Comparison of ENCODE assay signal across 8 cellular contexts in genomic region chr16:31215287-31216115, GRCh38. TPM values are rescaled to one million over a fixed set of nuclear protein-coding genes. Genes with fewer than 3 reads are reported as not detected.
A peak's percentile ranks its signal among the peaks of the same experiment; 100 is the strongest.
DNase-seq lines count a peak whose midpoint lies in the region; ATAC-seq, FAIRE-seq and TF ChIP-seq lines count a peak whose summit lies in the region.

No MANE protein-coding gene starts in this region.

- in situ Hi-C loops in GM12878 (cut with MboI), result no loop called here

- no peaks in the 10 kb centered on the region for H4K20me1 ChIP-seq in GM12878 (ENCODE audit: control insufficient read depth, insufficient read depth)

- no peaks in the 10 kb centered on the region for H3K79me2 ChIP-seq in GM12878 (ENCODE audit: control insufficient read depth, insufficient read depth, low read length)

- no peaks in the 10 kb centered on the region for H3K9me3 ChIP-seq in ES-I3 (ENCODE audit: control insufficient read depth, insufficient read depth, low read length)
- no peaks in the 10 kb centered on the region for H3K9me3 ChIP-seq in GM12878 (replicated peaks; ENCODE audit: control insufficient read depth, insufficient read depth, low read length)
- H3K9me3 ChIP-seq in iPS-18c (ENCODE audit: control insufficient read depth, insufficient read depth, low read length), result no peaks in the 10 kb centered on the region
- no peaks in the 10 kb centered on the region for H3K9me3 ChIP-seq in skeletal muscle tissue (ENCODE audit: control insufficient read depth in 3 of 3, low read length in 3 of 3)

- H3K27ac ChIP-seq in GM12878 (ENCODE audit: control insufficient read depth, insufficient read depth) (no peak overlapping the region), skeletal muscle tissue (ENCODE audit: low read depth, low read length) (peak overlapping the region; percentile 99)

- ATAC-seq in GM12878, result peak; percentile 58
- ATAC-seq in HG03175 (IDR thresholded peaks at IDR 0.05; ENCODE audit: unreplicated experiment), result no peak

- TF ChIP-seq EP300 in GM12878 (IDR thresholded peaks at IDR 0.05; ENCODE audit: borderline replicate concordance in 1 of 2, control insufficient read depth in 1 of 2, low read depth in 2 of 2, low read length in 2 of 2), result no peak

- peaks cover 5% of the 10 kb centered on the region; the same call in 1 of the 2 replicates for H3K4me1 ChIP-seq in ES-I3 (ENCODE audit: insufficient read depth, low read length)
- peaks cover 14% of the 10 kb centered on the region for H3K4me1 ChIP-seq in GM12878 (ENCODE audit: control insufficient read depth, insufficient read depth, low read length)
- peaks cover 34 to 58% (median 43%) of the 10 kb centered on the region in 3 donors for H3K4me1 ChIP-seq in skeletal muscle tissue (ENCODE audit: control insufficient read depth in 3 of 3, insufficient read depth in 3 of 3, low read length in 3 of 3)

- H2AFZ ChIP-seq in GM12878 (ENCODE audit: control insufficient read depth, low read depth, low read length), result no peak overlapping the region

- peak overlapping the region; percentile 64 for H3K4me2 ChIP-seq in GM12878 (ENCODE audit: control insufficient read depth, insufficient read depth)

- no peak for TF ChIP-seq POLR2A in GM12878 (IDR thresholded peaks at IDR 0.05; ENCODE audit: low read depth, low read length)

- H3K4me3 ChIP-seq in GM12878, result peak overlapping the region; percentile 24; the same call in 1 of the 2 replicates
- H3K4me3 ChIP-seq in iPS-18c (ENCODE audit: insufficient read depth, low read depth, low read length), result peak overlapping the region; percentile 78
- H3K4me3 ChIP-seq in skeletal muscle tissue (ENCODE audit: low read length in 3 of 3), result peak overlapping the region; percentile 93

- H3K36me3 ChIP-seq in ES-I3 (ENCODE audit: insufficient read depth, low read length), result no peaks in the 10 kb centered on the region
- H3K36me3 ChIP-seq in GM12878 (ENCODE audit: control insufficient read depth in 2 of 2, insufficient read depth in 2 of 2, low read length in 1 of 2), result no peaks in the 10 kb centered on the region
- H3K36me3 ChIP-seq in skeletal muscle tissue (ENCODE audit: control insufficient read depth in 3 of 3, insufficient read depth in 3 of 3, low read length in 3 of 3), result peaks cover 2 to 17% (median 16%) of the 10 kb centered on the region in 3 donors

- TF ChIP-seq RAD21 in GM12878 (IDR thresholded peaks at IDR 0.05; ENCODE audit: insufficient read depth, low read depth, low read length), result no peak

- BruUV-seq in GM12878 (replicated peaks; lab: Mats Ljungman, UMichigan), result no TSS peak

- H3K9ac ChIP-seq in ES-I3 (ENCODE audit: low read depth, low read length) (peak overlapping the region; percentile 49; the same call in 1 of the 2 replicates), GM12878 (ENCODE audit: control insufficient read depth, insufficient read depth, low read length) (no peak overlapping the region), skeletal muscle tissue (ENCODE audit: low read depth in 1 of 3, low read length in 3 of 3) (peak overlapping the region; percentile 98 to 100 (median 99))

- CTCF ChIA-PET in GM12878 (lab: Yijun Ruan, JAX), result interaction anchor here (0.7 kb wide), 1 partner anchor 26 kb away, joined by 3 read pairs; no protein-coding TSS in a partner anchor

- no peak for FAIRE-seq in GM12878 (lab: Jason Lieb, UNC)

- H3K27me3 ChIP-seq in GM12878 (replicated peaks in 1 of 2; ENCODE audit: control insufficient read depth in 2 of 2, insufficient read depth in 2 of 2, low read length in 1 of 2), result peaks cover 14 to 18% of the 10 kb centered on the region in 2 experiments
- peaks cover 10 to 14% (median 12%) of the 10 kb centered on the region in 3 donors for H3K27me3 ChIP-seq in skeletal muscle tissue (ENCODE audit: control insufficient read depth in 3 of 3, insufficient read depth in 3 of 3, low read length in 3 of 3)

- no peak for TF ChIP-seq CTCF in GM12878 (IDR thresholded peaks at IDR 0.05 in 2 of 3, conservative IDR thresholded peaks at IDR 0.05 in 1 of 3; ENCODE audit: control insufficient read depth in 2 of 3, extremely low read depth in 1 of 3, insufficient read depth in 1 of 3, low read depth in 3 of 3, low read length in 3 of 3)

- RAD21 ChIA-PET in GM12878 (lab: Charles Lee; ENCODE audit: unreplicated experiment), result interaction anchor here (0.6 to 1.0 kb wide), 2 partner anchors 170 to 183 kb away, joined by 3 to 5 read pairs; no protein-coding TSS in a partner anchor

- POLR2A ChIA-PET in GM12878 (lab: Charles Lee), result interaction anchor here (0.6 kb wide), 1 partner anchor 119 kb away, joined by 3 read pairs; no protein-coding TSS in a partner anchor

- WGBS in GM12878 (ENCODE audit: insufficient coverage, insufficient replicate concordance, low lambda C conversion rate, missing lambda C conversion rate), result 8% methylated on average over 50 of the region's 61 CpGs

- intact Hi-C loops in GM12878 (cut with micrococcal nuclease; ENCODE audit: unreplicated experiment), result no loop called here

- DNase-seq in NCI-H1436 treated with DMSO at 0.1 percent for 48 hours (lab: John Stamatoyannopoulos, UW) (peak; percentile 13), GM12878 (ENCODE audit: low read depth, low spot score) (no peak), NCI-H1092 treated with DMSO at 0.1 percent for 48 hours (lab: John Stamatoyannopoulos, UW) (no peak), T1000 (lab: John Stamatoyannopoulos, UW) (no peak)

- SMC1A ChIA-PET in GM12878 (lab: Charles Lee; ENCODE audit: uncharacterized antibody, unreplicated experiment), result no interaction called here

RNA-seq across cellular contexts. Expression of gene PYDC1, which starts 1.4 kb away (rescaled TPM):
- not detected in 2 replicates for total RNA-seq in GM12878 (2013; cell fraction: nucleolus; rRNA removed)
- total RNA-seq in GM12878 (2014; rRNA removed) (not detected in 2 replicates), GM12878 (2014; rRNA removed; fragmentation: Illumina TruSeq; extraction: Trizol) (not detected in 2 replicates), GM12878 (2021) (not detected in 2 replicates), skeletal muscle tissue (not detected)
- not detected for polyA plus RNA-seq in GM12878 (2011; ENCODE audit: low read depth)
- polyA plus RNA-seq in GM12878 (2011; rRNA removed) (not detected in 2 replicates), GM12878 (2014; fragmentation: Illumina TruSeq; extraction: Trizol) (not detected in 2 replicates), GM12878 (2014; fragmentation: Nextera tagmentation; extraction: Ambion mirVana) (not detected), GM12878 (2014; rRNA removed) (not detected in 2 replicates), GM12878 (2016; fragmentation: Nextera tagmentation; extraction: Ambion mirVana) (not detected)
- polyA plus RNA-seq in GM12878 (2011; cell fraction: cytosol; rRNA removed), result not detected in 2 replicates
- polyA plus RNA-seq in GM12878 (2011; cell fraction: nucleus; rRNA removed), result not detected in 2 replicates
- polyA plus RNA-seq in GM12878 (2012), result not detected in 2 replicates
- not detected in 2 replicates for polyA minus RNA-seq in GM12878 (2011; rRNA and poly(A)+ RNA removed)
- polyA minus RNA-seq in GM12878 (2011; cell fraction: cytosol; rRNA and poly(A)+ RNA removed), result not detected in 2 replicates
- not detected in 2 replicates for polyA minus RNA-seq in GM12878 (2011; cell fraction: nucleus; rRNA and poly(A)+ RNA removed)

RNA-seq across cellular contexts. Expression of gene TRIM72, which starts 1.6 kb away (rescaled TPM):
- total RNA-seq in GM12878 (2013; cell fraction: nucleolus; rRNA removed), result 0.08 TPM in 1 of 2 replicates, not detected in the other
- total RNA-seq in GM12878 (2014; rRNA removed) (0.33 and 0.56 TPM in 2 replicates), GM12878 (2014; rRNA removed; fragmentation: Illumina TruSeq; extraction: Trizol) (0.13 and 0.14 TPM in 2 replicates), GM12878 (2021) (1.0 and 1.2 TPM in 2 replicates), skeletal muscle tissue (45.4 TPM)
- not detected for polyA plus RNA-seq in GM12878 (2011; ENCODE audit: low read depth)
- polyA plus RNA-seq in GM12878 (2011; rRNA removed) (not detected in 2 replicates), GM12878 (2014; fragmentation: Illumina TruSeq; extraction: Trizol) (0.10 TPM in 1 of 2 replicates, not detected in the other), GM12878 (2014; fragmentation: Nextera tagmentation; extraction: Ambion mirVana) (under 1 TPM; 0.03 to 0.26 TPM), GM12878 (2014; rRNA removed) (0.29 and 0.36 TPM in 2 replicates), GM12878 (2016; fragmentation: Nextera tagmentation; extraction: Ambion mirVana) (under 1 TPM; 0.19 to 0.23 TPM)
- 0.01 and 0.02 TPM in 2 replicates for polyA plus RNA-seq in GM12878 (2011; cell fraction: cytosol; rRNA removed)
- 0.01 TPM in 1 of 2 replicates, not detected in the other for polyA plus RNA-seq in GM12878 (2011; cell fraction: nucleus; rRNA removed)
- polyA plus RNA-seq in GM12878 (2012), result 0.08 and 0.15 TPM in 2 replicates
- polyA minus RNA-seq in GM12878 (2011; rRNA and poly(A)+ RNA removed), result not detected in 2 replicates
- not detected in 2 replicates for polyA minus RNA-seq in GM12878 (2011; cell fraction: cytosol; rRNA and poly(A)+ RNA removed)
- polyA minus RNA-seq in GM12878 (2011; cell fraction: nucleus; rRNA and poly(A)+ RNA removed), result not detected in 2 replicates

RNA-seq across cellular contexts. Expression of gene PYCARD, which starts 12.9 kb away (rescaled TPM):
- total RNA-seq in GM12878 (2013; cell fraction: nucleolus; rRNA removed), result 3.2 and 5.1 TPM in 2 replicates
- total RNA-seq in GM12878 (2014; rRNA removed) (65.7 and 81.4 TPM in 2 replicates), GM12878 (2014; rRNA removed; fragmentation: Illumina TruSeq; extraction: Trizol) (32.0 and 32.2 TPM in 2 replicates), GM12878 (2021) (59.5 and 65.7 TPM in 2 replicates), skeletal muscle tissue (27.1 TPM)
- polyA plus RNA-seq in GM12878 (2011; ENCODE audit: low read depth), result 10.6 TPM
- polyA plus RNA-seq in GM12878 (2011; rRNA removed) (11.9 and 26.9 TPM in 2 replicates), GM12878 (2014; fragmentation: Illumina TruSeq; extraction: Trizol) (2.0 and 18.3 TPM in 2 replicates), GM12878 (2014; fragmentation: Nextera tagmentation; extraction: Ambion mirVana) (10 to 100 TPM in 1 of 2 experiments, 1 to 10 TPM in 1; 5.1 to 14.9 TPM), GM12878 (2014; rRNA removed) (94.1 and 106 TPM in 2 replicates), GM12878 (2016; fragmentation: Nextera tagmentation; extraction: Ambion mirVana) (10 to 100 TPM; 61.5 to 70.9 TPM)
- 41.7 and 76.2 TPM in 2 replicates for polyA plus RNA-seq in GM12878 (2011; cell fraction: cytosol; rRNA removed)
- polyA plus RNA-seq in GM12878 (2011; cell fraction: nucleus; rRNA removed), result 43.4 and 46.9 TPM in 2 replicates
- polyA plus RNA-seq in GM12878 (2012), result 34.9 and 40.3 TPM in 2 replicates
- polyA minus RNA-seq in GM12878 (2011; rRNA and poly(A)+ RNA removed), result 8.2 and 21.7 TPM in 2 replicates
- 13.0 and 15.6 TPM in 2 replicates for polyA minus RNA-seq in GM12878 (2011; cell fraction: cytosol; rRNA and poly(A)+ RNA removed)
- 5.7 and 7.5 TPM in 2 replicates for polyA minus RNA-seq in GM12878 (2011; cell fraction: nucleus; rRNA and poly(A)+ RNA removed)

RNA-seq across cellular contexts. Expression of gene FUS, which starts 35.6 kb away (rescaled TPM):
- total RNA-seq in GM12878 (2013; cell fraction: nucleolus; rRNA removed), result 304 and 315 TPM in 2 replicates
- total RNA-seq in GM12878 (2014; rRNA removed) (40.1 and 47.3 TPM in 2 replicates), GM12878 (2014; rRNA removed; fragmentation: Illumina TruSeq; extraction: Trizol) (69.6 and 69.8 TPM in 2 replicates), GM12878 (2021) (509 and 521 TPM in 2 replicates), skeletal muscle tissue (40.2 TPM)
- 475 TPM for polyA plus RNA-seq in GM12878 (2011; ENCODE audit: low read depth)
- polyA plus RNA-seq in GM12878 (2011; rRNA removed) (243 and 327 TPM in 2 replicates), GM12878 (2014; fragmentation: Illumina TruSeq; extraction: Trizol) (366 and 389 TPM in 2 replicates), GM12878 (2014; fragmentation: Nextera tagmentation; extraction: Ambion mirVana) (100 to 1,000 TPM in 1 of 2 experiments, 10 to 100 TPM in 1; 46.8 to 131 TPM), GM12878 (2014; rRNA removed) (480 and 547 TPM in 2 replicates), GM12878 (2016; fragmentation: Nextera tagmentation; extraction: Ambion mirVana) (100 to 1,000 TPM; 366 to 437 TPM)
- 186 and 237 TPM in 2 replicates for polyA plus RNA-seq in GM12878 (2011; cell fraction: cytosol; rRNA removed)
- 505 and 935 TPM in 2 replicates for polyA plus RNA-seq in GM12878 (2011; cell fraction: nucleus; rRNA removed)
- 371 and 917 TPM in 2 replicates for polyA plus RNA-seq in GM12878 (2012)
- polyA minus RNA-seq in GM12878 (2011; rRNA and poly(A)+ RNA removed), result 116 and 126 TPM in 2 replicates
- polyA minus RNA-seq in GM12878 (2011; cell fraction: cytosol; rRNA and poly(A)+ RNA removed), result 108 and 169 TPM in 2 replicates
- polyA minus RNA-seq in GM12878 (2011; cell fraction: nucleus; rRNA and poly(A)+ RNA removed), result 148 and 252 TPM in 2 replicates

RNA-seq across cellular contexts. Expression of gene ITGAM, which starts 44.3 kb away (rescaled TPM):
- 6.8 and 13.2 TPM in 2 replicates for total RNA-seq in GM12878 (2013; cell fraction: nucleolus; rRNA removed)
- total RNA-seq in GM12878 (2014; rRNA removed) (17.8 and 19.9 TPM in 2 replicates), GM12878 (2014; rRNA removed; fragmentation: Illumina TruSeq; extraction: Trizol) (9.1 and 9.8 TPM in 2 replicates), GM12878 (2021) (18.3 and 19.0 TPM in 2 replicates), skeletal muscle tissue (8.4 TPM)
- 1.3 TPM for polyA plus RNA-seq in GM12878 (2011; ENCODE audit: low read depth)
- polyA plus RNA-seq in GM12878 (2011; rRNA removed) (3.1 and 7.5 TPM in 2 replicates), GM12878 (2014; fragmentation: Illumina TruSeq; extraction: Trizol) (7.3 and 14.2 TPM in 2 replicates), GM12878 (2014; fragmentation: Nextera tagmentation; extraction: Ambion mirVana) (1 to 10 TPM in 1 of 2 experiments, under 1 TPM in 1; 0.97 to 1.6 TPM), GM12878 (2014; rRNA removed) (13.4 and 16.6 TPM in 2 replicates), GM12878 (2016; fragmentation: Nextera tagmentation; extraction: Ambion mirVana) (1 to 10 TPM; 3.8 to 4.4 TPM)
- 11.7 and 12.4 TPM in 2 replicates for polyA plus RNA-seq in GM12878 (2011; cell fraction: cytosol; rRNA removed)
- 34.7 and 36.1 TPM in 2 replicates for polyA plus RNA-seq in GM12878 (2011; cell fraction: nucleus; rRNA removed)
- 3.6 and 3.9 TPM in 2 replicates for polyA plus RNA-seq in GM12878 (2012)
- 10.2 and 10.3 TPM in 2 replicates for polyA minus RNA-seq in GM12878 (2011; rRNA and poly(A)+ RNA removed)
- polyA minus RNA-seq in GM12878 (2011; cell fraction: cytosol; rRNA and poly(A)+ RNA removed), result 3.1 and 5.0 TPM in 2 replicates
- polyA minus RNA-seq in GM12878 (2011; cell fraction: nucleus; rRNA and poly(A)+ RNA removed), result 7.1 and 10.6 TPM in 2 replicates

Comparison
In these comparisons a context has a peak if more than half of its experiments do, and no peak if none do; other contexts are left out.
1. H3K4me3 ChIP-seq: peak in every context shown above with its lines; median percentile 93 in skeletal muscle tissue; 78 in iPS-18c; 24 in GM12878.
2. RNA of gene TRIM72, which starts 1.6 kb away (total RNA-seq): 45.4 TPM in skeletal muscle tissue (single experiment); 0.08 to 1.2 TPM in GM12878; every median in the first group is over 10 times any median in the second.